ENCODE assay signal across 18 cellular contexts in genomic region chr18:57943723-57944122, GRCh38.
DNase-seq lines count a peak whose midpoint lies in the region; ATAC-seq and TF ChIP-seq lines count a peak whose summit lies in the region.
"Had no signal": no experiment of that assay in that cellular context is flagged by ENCODE, and none has a peak within 500 bp of the region (broad histone marks: within the 10 kb centered on the region; RNA-seq: fewer than 3 reads in every experiment).

No MANE protein-coding gene starts in this region.

- H3K4me2 ChIP-seq in Karpas-422 (ENCODE audit: low read depth, low read length, poor library complexity, severe bottlenecking): peak overlapping the region; percentile 4
- H3K4me2 ChIP-seq: PC-9 had no signal

- ATAC-seq in CD4-positive, alpha-beta T cell (ENCODE audit: poor library complexity): no peak
- ATAC-seq: esophagus mucosa; stimulated activated naive CD8-positive, alpha-beta T cell treated with anti-CD3 and anti-CD28 coated beads, Interleukin-15, Interleukin-2, amounts not matched to agents 100 U/mL and 50 U/mL, for 24 hours had no signal

- H3K4me3 Mint-ChIP-seq in CD4-positive, alpha-beta T cell: no peak overlapping the region
- H3K4me3 Mint-ChIP-seq in endodermal cell: no peak overlapping the region
- H3K4me3 Mint-ChIP-seq in activated T-helper 1 cell treated with anti-CD3 and anti-CD28 coated beads, Interleukin-12 subunit alpha, Interleukin-12 subunit beta, Interleukin-2, Interleukin-4 antibody, amounts not matched to agents 30 ng/mL and 10 ng/mL and 1 ng/mL, durations not matched to agents 14 hours and 24 hours and 36 hours: no peak overlapping the region
- H3K4me3 Mint-ChIP-seq: activated CD4-positive, alpha-beta memory T cell treated with anti-CD3 and anti-CD28 coated beads for 36 hours; H9; IgD-negative memory B cell had no signal

- no peaks in the 10 kb centered on the region for H3K79me2 ChIP-seq in Karpas-422 (ENCODE audit: low read length)

- no peak overlapping the region for H2AFZ ChIP-seq in Karpas-422 (ENCODE audit: low read length)
- H2AFZ ChIP-seq: PC-9 had no signal

- H4K20me1 ChIP-seq in Karpas-422 (ENCODE audit: insufficient read depth, low read depth, low read length): no peaks in the 10 kb centered on the region

- H3K4me3 ChIP-seq in Karpas-422 (ENCODE audit: low read length) (no peak overlapping the region), fibroblast of villous mesenchyme (ENCODE audit: low read depth, low read length) (no peak overlapping the region), endodermal cell (ENCODE audit: low read length) (no peak overlapping the region)
- H3K4me3 ChIP-seq: left ventricle myocardium inferior, PC-9, vagina had no signal

- DNase-seq in AG08395 (ENCODE audit: low spot score): peak; percentile 27
- no peak for DNase-seq in Karpas-422
- peak; percentile 27 for DNase-seq in amniotic epithelial cell (ENCODE audit: low read depth)
- peak; percentile 8 for DNase-seq in fibroblast of villous mesenchyme (ENCODE audit: low read depth)
- no peak for DNase-seq in RKO (ENCODE audit: low spot score)
- no peak for DNase-seq in CD4-positive, alpha-beta T cell
- no peak for DNase-seq in endodermal cell
- DNase-seq in activated T-helper 1 cell treated with anti-CD3 and anti-CD28 coated beads, Interleukin-12 subunit alpha, Interleukin-12 subunit beta, Interleukin-2, Interleukin-4 antibody, amounts not matched to agents 30 ng/mL and 10 ng/mL and 1 ng/mL, durations not matched to agents 14 hours and 24 hours and 36 hours (ENCODE audit: low spot score): no peak
- DNase-seq: activated CD4-positive, alpha-beta memory T cell treated with anti-CD3 and anti-CD28 coated beads for 36 hours; GDM1; H9; left ventricle myocardium inferior; NCI-H1105 treated with DMSO at 0.1 percent for 48 hours; PC-9; stimulated activated naive CD8-positive, alpha-beta T cell treated with anti-CD3 and anti-CD28 coated beads, Interleukin-15, Interleukin-2, amounts not matched to agents 100 U/mL and 50 U/mL, for 24 hours had no signal

- POLR2A ChIA-PET in CD4-positive, alpha-beta T cell (lab: Charles Lee): no interaction called here

- no peak overlapping the region for H3K27ac ChIP-seq in Karpas-422 (ENCODE audit: low read length)
- no peak overlapping the region for H3K27ac ChIP-seq in CD4-positive, alpha-beta T cell (ENCODE audit: low read depth, low read length)
- H3K27ac ChIP-seq in endodermal cell (ENCODE audit: low read depth, low read length): no peak overlapping the region
- H3K27ac ChIP-seq: left ventricle myocardium inferior, PC-9, vagina had no signal

- H3K9me3 Mint-ChIP-seq in CD4-positive, alpha-beta T cell: no peaks in the 10 kb centered on the region
- no peaks in the 10 kb centered on the region for H3K9me3 Mint-ChIP-seq in endodermal cell
- no peaks in the 10 kb centered on the region for H3K9me3 Mint-ChIP-seq in activated T-helper 1 cell treated with anti-CD3 and anti-CD28 coated beads, Interleukin-12 subunit alpha, Interleukin-12 subunit beta, Interleukin-2, Interleukin-4 antibody, amounts not matched to agents 30 ng/mL and 10 ng/mL and 1 ng/mL, durations not matched to agents 14 hours and 24 hours and 36 hours
- H3K9me3 Mint-ChIP-seq: activated CD4-positive, alpha-beta memory T cell treated with anti-CD3 and anti-CD28 coated beads for 36 hours; H9; IgD-negative memory B cell had no signal

- no peak for TF ChIP-seq CTCF in fibroblast of villous mesenchyme (IDR thresholded peaks at IDR 0.05; ENCODE audit: insufficient read depth, low read depth, low read length)
- no peak for TF ChIP-seq CTCF in CD4-positive, alpha-beta T cell (IDR thresholded peaks at IDR 0.05)
- TF ChIP-seq CTCF in endodermal cell (conservative IDR thresholded peaks at IDR 0.05): no peak

- H3K36me3 Mint-ChIP-seq in CD4-positive, alpha-beta T cell (ENCODE audit: low read depth): no peaks in the 10 kb centered on the region
- no peaks in the 10 kb centered on the region for H3K36me3 Mint-ChIP-seq in endodermal cell (ENCODE audit: low read depth)
- no peaks in the 10 kb centered on the region for H3K36me3 Mint-ChIP-seq in activated T-helper 1 cell treated with anti-CD3 and anti-CD28 coated beads, Interleukin-12 subunit alpha, Interleukin-12 subunit beta, Interleukin-2, Interleukin-4 antibody, amounts not matched to agents 30 ng/mL and 10 ng/mL and 1 ng/mL, durations not matched to agents 14 hours and 24 hours and 36 hours (ENCODE audit: low read depth)
- H3K36me3 Mint-ChIP-seq: activated CD4-positive, alpha-beta memory T cell treated with anti-CD3 and anti-CD28 coated beads for 36 hours; IgD-negative memory B cell had no signal

- H3K4me1 ChIP-seq in Karpas-422 (ENCODE audit: low read length) (peaks cover 45% of the 10 kb centered on the region), endodermal cell (ENCODE audit: control insufficient read depth, insufficient read depth, low read length) (peaks cover 18% of the 10 kb centered on the region)
- H3K4me1 ChIP-seq: left ventricle myocardium inferior, vagina had no signal

- no peak overlapping the region for H3K27ac Mint-ChIP-seq in CD4-positive, alpha-beta T cell
- H3K27ac Mint-ChIP-seq in endodermal cell: no peak overlapping the region
- no peak overlapping the region for H3K27ac Mint-ChIP-seq in activated T-helper 1 cell treated with anti-CD3 and anti-CD28 coated beads, Interleukin-12 subunit alpha, Interleukin-12 subunit beta, Interleukin-2, Interleukin-4 antibody, amounts not matched to agents 30 ng/mL and 10 ng/mL and 1 ng/mL, durations not matched to agents 14 hours and 24 hours and 36 hours
- H3K27ac Mint-ChIP-seq: activated CD4-positive, alpha-beta memory T cell treated with anti-CD3 and anti-CD28 coated beads for 36 hours; H9; IgD-negative memory B cell had no signal

- intact Hi-C loops in CD4-positive, alpha-beta T cell (cut with DNase I, micrococcal nuclease): no loop called here
- intact Hi-C loops in activated T-helper 1 cell treated with anti-CD3 and anti-CD28 coated beads, Interleukin-12 subunit alpha, Interleukin-12 subunit beta, Interleukin-2, Interleukin-4 antibody, amounts not matched to agents 30 ng/mL and 10 ng/mL and 1 ng/mL, durations not matched to agents 14 hours and 24 hours and 36 hours (cut with micrococcal nuclease): no loop called here

- H3K9me2 ChIP-seq in Karpas-422 (replicated peaks; ENCODE audit: insufficient read depth, low read length): no peaks in the 10 kb centered on the region

- peaks cover 37% of the 10 kb centered on the region for H3K27me3 Mint-ChIP-seq in CD4-positive, alpha-beta T cell
- H3K27me3 Mint-ChIP-seq in endodermal cell (ENCODE audit: insufficient read depth): peaks cover 46% of the 10 kb centered on the region
- H3K27me3 Mint-ChIP-seq in activated T-helper 1 cell treated with anti-CD3 and anti-CD28 coated beads, Interleukin-12 subunit alpha, Interleukin-12 subunit beta, Interleukin-2, Interleukin-4 antibody, amounts not matched to agents 30 ng/mL and 10 ng/mL and 1 ng/mL, durations not matched to agents 14 hours and 24 hours and 36 hours (ENCODE audit: insufficient read depth): peaks cover 8% of the 10 kb centered on the region

- CTCF ChIA-PET in CD4-positive, alpha-beta T cell (lab: Charles Lee): no interaction called here

- 71% methylated on average over 1 of the region's 1 CpG; no CpG with 5 or more reads in 1 of the 2 experiments for WGBS in endodermal cell (ENCODE audit: insufficient coverage in 1 of 2, insufficient read length in 1 of 2), 2 experiments

- H3K4me1 Mint-ChIP-seq in CD4-positive, alpha-beta T cell (ENCODE audit: low read depth): no peaks in the 10 kb centered on the region
- H3K4me1 Mint-ChIP-seq in endodermal cell: peaks cover 25% of the 10 kb centered on the region
- H3K4me1 Mint-ChIP-seq in activated T-helper 1 cell treated with anti-CD3 and anti-CD28 coated beads, Interleukin-12 subunit alpha, Interleukin-12 subunit beta, Interleukin-2, Interleukin-4 antibody, amounts not matched to agents 30 ng/mL and 10 ng/mL and 1 ng/mL, durations not matched to agents 14 hours and 24 hours and 36 hours (ENCODE audit: low read depth): no peaks in the 10 kb centered on the region

- no peaks in the 10 kb centered on the region for H3K36me3 ChIP-seq in Karpas-422 (ENCODE audit: insufficient read depth, low read length)
- no peaks in the 10 kb centered on the region for H3K36me3 ChIP-seq in endodermal cell (ENCODE audit: control insufficient read depth, insufficient read depth, low read length)
- H3K36me3 ChIP-seq: left ventricle myocardium inferior, vagina had no signal

- H3K9ac ChIP-seq in Karpas-422 (ENCODE audit: low read length): no peak overlapping the region
- no peak overlapping the region for H3K9ac ChIP-seq in endodermal cell (ENCODE audit: extremely low read depth, low read length, poor library complexity, severe bottlenecking)

- no peaks in the 10 kb centered on the region for H3K27me3 ChIP-seq in Karpas-422 (ENCODE audit: low read length)
- no peaks in the 10 kb centered on the region for H3K27me3 ChIP-seq in CD4-positive, alpha-beta T cell (ENCODE audit: control insufficient read depth, insufficient read depth, low read length)
- peaks cover 9% of the 10 kb centered on the region for H3K27me3 ChIP-seq in endodermal cell (ENCODE audit: control insufficient read depth, insufficient read depth, low read length, poor library complexity, severe bottlenecking)
- H3K27me3 ChIP-seq: vagina had no signal

- no peaks in the 10 kb centered on the region for H3K9me3 ChIP-seq in Karpas-422 (ENCODE audit: low read length)
- H3K9me3 ChIP-seq in CD4-positive, alpha-beta T cell (ENCODE audit: control insufficient read depth, low read length): no peaks in the 10 kb centered on the region
- no peaks in the 10 kb centered on the region for H3K9me3 ChIP-seq in endodermal cell (ENCODE audit: control insufficient read depth, low read length)
- H3K9me3 ChIP-seq: left ventricle myocardium inferior, vagina had no signal

Comparison
In these comparisons a context has a peak if more than half of its experiments do, and no peak if none do; other contexts are left out.
1. DNase-seq: peak in AG08395 (single experiment), amniotic epithelial cell (single experiment) and fibroblast of villous mesenchyme (single experiment); none in Karpas-422 (single experiment), RKO (single experiment), CD4-positive, alpha-beta T cell (0 of 10), endodermal cell (single experiment) and activated T-helper 1 cell treated with anti-CD3 and anti-CD28 coated beads, Interleukin-12 subunit alpha, Interleukin-12 subunit beta, Interleukin-2, Interleukin-4 antibody, amounts not matched to agents 30 ng/mL and 10 ng/mL and 1 ng/mL, durations not matched to agents 14 hours and 24 hours and 36 hours (single experiment).